ENCODE assay signal across 1 cellular context in the genomic region with DNA sequence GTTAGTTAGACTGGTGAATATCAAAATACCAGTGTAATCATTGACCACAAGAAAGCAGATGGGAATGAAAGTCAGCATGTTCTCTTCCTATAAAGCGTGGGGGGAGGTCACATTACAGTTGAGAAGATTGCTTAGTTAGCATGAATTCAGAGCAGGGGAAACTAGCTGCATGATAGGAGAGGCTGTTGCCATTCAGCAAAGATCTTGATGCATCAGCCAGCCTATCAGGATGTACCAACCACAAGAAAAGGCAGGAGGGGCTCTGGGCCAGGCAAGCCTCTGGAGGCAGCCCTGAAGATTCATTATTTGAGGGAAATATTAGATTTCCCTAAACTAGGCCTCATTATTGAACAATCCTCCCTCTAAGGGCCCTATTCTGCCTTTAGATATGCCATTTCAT.
A peak's percentile ranks its signal among the peaks of the same experiment; 100 is the strongest.
TF ChIP-seq lines count a peak whose summit lies in the region.

No MANE protein-coding gene starts in this region.

TF ChIP-seq in IMR-90, 13 proteins besides CTCF, POLR2A, EP300 and RAD21:
- TF ChIP-seq MAFK (IDR thresholded peaks at IDR 0.05; ENCODE audit: low read depth, low read length) = peak; percentile 23; the same call in 1 of the 2 replicates
- no peak for TF ChIP-seq RFX5 (IDR thresholded peaks at IDR 0.05; ENCODE audit: low read depth, low read length)
